ENCODE assay signal across 8 cellular contexts in the genomic region with DNA sequence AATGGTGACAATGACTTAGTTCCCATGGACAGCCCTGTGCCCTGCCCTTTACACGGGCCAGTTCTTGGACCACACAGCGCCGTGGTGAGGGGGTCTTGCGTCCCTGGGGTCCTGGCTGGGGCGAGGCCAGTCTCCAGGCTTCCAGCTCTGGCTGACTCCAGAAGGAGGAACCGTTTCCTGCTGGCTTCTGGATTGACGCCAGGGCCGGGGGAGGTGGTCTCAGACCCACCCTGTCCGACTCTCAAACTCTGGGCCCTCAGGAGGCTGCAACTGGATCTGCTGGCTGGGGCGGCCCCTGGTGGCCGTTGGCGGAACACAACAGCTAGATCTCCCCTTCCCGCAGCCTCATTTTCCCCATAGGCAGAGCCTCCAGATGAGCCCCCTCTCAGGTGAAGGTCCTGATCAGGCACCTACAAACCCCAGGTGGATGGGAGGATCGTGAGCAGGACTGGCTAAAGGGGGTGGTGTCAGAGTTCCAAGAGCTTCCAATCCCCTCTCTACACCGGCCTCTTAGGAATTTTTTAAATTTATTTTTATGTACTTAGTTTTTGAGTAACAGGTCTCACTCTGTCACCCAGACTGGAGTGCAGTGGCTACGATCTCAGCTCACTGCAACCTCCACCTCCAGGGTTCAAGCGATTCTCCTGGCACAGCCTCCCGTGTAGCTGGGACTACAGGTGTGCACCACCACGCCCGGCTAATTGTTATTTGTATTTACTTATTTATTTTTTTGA. TPM values are rescaled to one million over a fixed set of nuclear protein-coding genes. Genes with fewer than 3 reads are reported as not detected.
DNase-seq lines count a peak whose midpoint lies in the region; ATAC-seq and TF ChIP-seq lines count a peak whose summit lies in the region.

No MANE protein-coding gene starts in this region.

- H3K36me3 ChIP-seq in colonic mucosa: no peaks in the 10 kb centered on the region

- no peaks in the 10 kb centered on the region for H3K27me3 ChIP-seq in colonic mucosa

- H3K9ac ChIP-seq in colonic mucosa (ENCODE audit: low read depth in 2 of 2, low read length in 2 of 2): no peak overlapping the region

- peak; percentile 81 for DNase-seq in GM10248 (ENCODE audit: extremely low spot score)
- DNase-seq in NAMALWA (ENCODE audit: low spot score): peak; percentile 79
- DNase-seq in activated CD4-positive, CD25-positive, alpha-beta regulatory T cell (lab: John Stamatoyannopoulos, UW): peak; percentile 16 to 46 (median 42)
- DNase-seq in colonic mucosa: peak; percentile 63
- DNase-seq in medulla oblongata (ENCODE audit: extremely low spot score): peak; percentile 37
- DNase-seq in stimulated activated effector memory CD8-positive, alpha-beta T cell treated with anti-CD3 and anti-CD28 coated beads, Interleukin-12 subunit alpha, Interleukin-12 subunit beta, amount 100 ng/mL, for 72 hours (ENCODE audit: low spot score in 2 of 2): peak in 1 of 2 donors; percentile 82

- ATAC-seq in stimulated activated effector memory CD8-positive, alpha-beta T cell treated with anti-CD3 and anti-CD28 coated beads, Interleukin-12 subunit alpha, Interleukin-12 subunit beta, amount 100 ng/mL, for 72 hours: peak; percentile 60
- ATAC-seq in HG03342 (IDR thresholded peaks at IDR 0.05; ENCODE audit: unreplicated experiment) (no peak), GM18858 (IDR thresholded peaks at IDR 0.05; ENCODE audit: unreplicated experiment) (no peak)

- H3K4me3 ChIP-seq in colonic mucosa: no peak overlapping the region

- no peak overlapping the region for H3K27ac ChIP-seq in colonic mucosa

- H3K4me3 Mint-ChIP-seq in stimulated activated effector memory CD8-positive, alpha-beta T cell treated with anti-CD3 and anti-CD28 coated beads, Interleukin-12 subunit alpha, Interleukin-12 subunit beta, amount 100 ng/mL, for 72 hours: no peak overlapping the region

- H3K27ac Mint-ChIP-seq in stimulated activated effector memory CD8-positive, alpha-beta T cell treated with anti-CD3 and anti-CD28 coated beads, Interleukin-12 subunit alpha, Interleukin-12 subunit beta, amount 100 ng/mL, for 72 hours: no peak overlapping the region

- CTCF ChIA-PET in GM10248 (lab: Yijun Ruan, JAX): interaction anchor here (0.8 to 9.2 kb wide), 31 partner anchors 8 to 613 kb away, joined by 3 to 192 read pairs (median 4); a partner anchor contains a TSS

- H3K4me1 Mint-ChIP-seq in stimulated activated effector memory CD8-positive, alpha-beta T cell treated with anti-CD3 and anti-CD28 coated beads, Interleukin-12 subunit alpha, Interleukin-12 subunit beta, amount 100 ng/mL, for 72 hours: peaks cover 5% of the 10 kb centered on the region

- peak; percentile 89 for TF ChIP-seq CTCF in GM10248 (IDR thresholded peaks at IDR 0.05; ENCODE audit: control extremely low read depth, extremely low read depth, low read depth, missing control alignments)
- TF ChIP-seq CTCF in colonic mucosa (IDR thresholded peaks at IDR 0.05): peak; percentile 89

- no peaks in the 10 kb centered on the region for H3K4me1 ChIP-seq in colonic mucosa

- no peaks in the 10 kb centered on the region for H3K36me3 Mint-ChIP-seq in stimulated activated effector memory CD8-positive, alpha-beta T cell treated with anti-CD3 and anti-CD28 coated beads, Interleukin-12 subunit alpha, Interleukin-12 subunit beta, amount 100 ng/mL, for 72 hours

- intact Hi-C loops in colonic mucosa (cut with DNase I): loop anchor here (2.0 to 5.0 kb wide), 2 partner anchors 41 to 94 kb away; no protein-coding TSS in a partner anchor

- no peaks in the 10 kb centered on the region for H3K9me3 Mint-ChIP-seq in stimulated activated effector memory CD8-positive, alpha-beta T cell treated with anti-CD3 and anti-CD28 coated beads, Interleukin-12 subunit alpha, Interleukin-12 subunit beta, amount 100 ng/mL, for 72 hours

- POLR2A ChIA-PET in GM10248 (lab: Yijun Ruan, JAX): interaction anchor here (0.5 to 0.6 kb wide), 2 partner anchors 19 to 30 kb away, joined by 3 to 4 read pairs; a partner anchor contains a TSS

- H3K9me3 ChIP-seq in colonic mucosa: no peaks in the 10 kb centered on the region

RNA-seq across cellular contexts. Expression of a gene that starts 8.0 kb away (rescaled TPM):
- not detected for total RNA-seq in colonic mucosa

RNA-seq across cellular contexts. Expression of a gene that starts 8.9 kb away (rescaled TPM):
- 10 to 100 TPM; 20.8 to 47.1 TPM for total RNA-seq in colonic mucosa

RNA-seq across cellular contexts. Expression of a gene that starts 19.4 kb away (rescaled TPM):
- 10 to 100 TPM; 12.8 to 15.6 TPM for total RNA-seq in colonic mucosa

RNA-seq across cellular contexts. Expression of a gene that starts 33.8 kb away (rescaled TPM):
- total RNA-seq in colonic mucosa: 10 to 100 TPM; 53.1 to 70.1 TPM

RNA-seq across cellular contexts. Expression of a gene that starts 48.7 kb away (rescaled TPM):
- 10 to 100 TPM; 15.4 to 26.9 TPM for total RNA-seq in colonic mucosa
